Comparison of ENCODE assay signal across 1 cellular context in the genomic region with DNA sequence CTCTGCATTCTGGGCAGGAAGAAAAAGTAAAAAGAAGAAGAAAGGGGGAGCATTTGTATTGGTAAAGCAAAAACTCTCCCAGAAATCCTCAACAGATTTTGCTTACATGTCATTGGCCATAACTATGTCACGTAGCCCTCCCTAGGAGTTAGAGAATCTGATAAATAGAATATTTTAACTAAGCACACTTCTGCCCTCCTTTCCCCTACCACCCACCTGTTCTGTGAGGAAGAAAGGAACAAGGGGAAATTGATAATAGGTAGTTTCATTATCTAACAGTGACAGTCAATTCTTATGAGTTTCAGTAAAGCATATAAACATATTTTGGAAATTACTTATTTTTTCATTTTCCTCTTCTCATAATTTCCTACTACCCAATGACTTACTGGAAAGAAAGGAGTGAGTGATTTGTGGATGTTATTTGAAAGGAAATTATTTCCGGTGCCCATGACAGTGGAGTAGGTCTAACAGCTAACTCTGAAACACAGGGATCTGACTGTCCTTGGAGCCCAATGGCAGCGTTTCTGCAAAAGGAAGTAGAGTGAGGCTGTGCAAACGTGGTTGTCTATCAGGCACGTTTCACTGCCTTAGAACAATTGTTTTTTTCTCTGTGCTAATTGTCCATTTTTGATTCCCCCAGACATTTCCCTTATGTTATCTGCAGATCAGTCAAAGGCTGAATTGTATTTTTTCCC.
TF ChIP-seq lines count a peak whose summit lies in the region.

No MANE protein-coding gene starts in this region.

TF ChIP-seq in endothelial cell of umbilical vein, 7 proteins besides CTCF, POLR2A, EP300 and RAD21 (continued from another document):
- TF ChIP-seq MYC (IDR thresholded peaks at IDR 0.05; ENCODE audit: low read depth, low read length) (no peak), POLR2AphosphoS5 (IDR thresholded peaks at IDR 0.05; ENCODE audit: insufficient read depth, low read depth, low read length) (no peak), GATA2 (IDR thresholded peaks at IDR 0.05; ENCODE audit: insufficient read depth, insufficient read length, low read depth, low read length) (no peak), JUN (IDR thresholded peaks at IDR 0.05; ENCODE audit: borderline replicate concordance, insufficient read depth, insufficient read length, low read depth) (no peak), MAX (IDR thresholded peaks at IDR 0.05; ENCODE audit: insufficient read depth, insufficient read length) (no peak)
TF ChIP-seq in endothelial cell of umbilical vein: peak in this region for 0.
